In genomic region chr1:108049083-108049819, GRCh38 we compare ENCODE assay signal across 9 cellular contexts.
DNase-seq lines count a peak whose midpoint lies in the region; ATAC-seq and TF ChIP-seq lines count a peak whose summit lies in the region.
"Had no signal": no experiment of that assay in that cellular context is flagged by ENCODE, and none has a peak within 500 bp of the region (broad histone marks: within the 10 kb centered on the region; RNA-seq: fewer than 3 reads in every experiment).

No MANE protein-coding gene starts in this region.

- H3K4me3 ChIP-seq in colonic mucosa, result no peak overlapping the region

- DNase-seq in ACHN (peak; percentile 15), RKO (ENCODE audit: low spot score) (peak; percentile 39), colonic mucosa (no peak), memory B cell (ENCODE audit: low spot score in 2 of 2) (peak in 1 of 2 donors; percentile 5), NCI-H1092 treated with DMSO at 0.1 percent for 48 hours (lab: John Stamatoyannopoulos, UW) (no peak)

- peaks cover 6% of the 10 kb centered on the region for H3K36me3 Mint-ChIP-seq in memory B cell
- H3K36me3 Mint-ChIP-seq: activated naive CD4-positive, alpha-beta T cell treated with anti-CD3 and anti-CD28 coated beads, Interleukin-2, amount 50 U/mL, for 24 hours had no signal

- in situ Hi-C loops in ACHN (cut with HindIII; ENCODE audit: low pct_ligation_motif_present, low pct_unique_long_range_greater_than_20kb, low sequenced_read_pairs), result no loop called here

- H3K4me1 ChIP-seq in colonic mucosa, result no peaks in the 10 kb centered on the region

- H3K4me1 Mint-ChIP-seq in memory B cell, result peaks cover 12% of the 10 kb centered on the region

- H3K4me3 Mint-ChIP-seq in memory B cell, result no peak overlapping the region

- intact Hi-C loops in colonic mucosa (cut with DNase I), result no loop called here

- TF ChIP-seq CTCF in GM12872 (IDR thresholded peaks at IDR 0.05; ENCODE audit: insufficient read depth, low read depth, low read length) (peak; percentile 54; the same call in 2 of the 3 replicates), colonic mucosa (IDR thresholded peaks at IDR 0.05) (peak; percentile 26)

- ATAC-seq in memory B cell (ENCODE audit: low read depth) (peak; percentile 62), GM21423 (IDR thresholded peaks at IDR 0.05; ENCODE audit: unreplicated experiment) (no peak), HG02970 (IDR thresholded peaks at IDR 0.05; ENCODE audit: low FRiP score, unreplicated experiment) (no peak)

- H3K9me3 Mint-ChIP-seq in memory B cell, result no peaks in the 10 kb centered on the region
- H3K9me3 Mint-ChIP-seq: activated naive CD4-positive, alpha-beta T cell treated with anti-CD3 and anti-CD28 coated beads, Interleukin-2, amount 50 U/mL, for 24 hours had no signal

- no peaks in the 10 kb centered on the region for H3K36me3 ChIP-seq in colonic mucosa

- H3K27ac Mint-ChIP-seq in memory B cell, result no peak overlapping the region

- H3K9me3 ChIP-seq in colonic mucosa, result no peaks in the 10 kb centered on the region

- no peaks in the 10 kb centered on the region for H3K27me3 ChIP-seq in colonic mucosa

- no peak overlapping the region for H3K27ac ChIP-seq in colonic mucosa

- H3K9ac ChIP-seq in colonic mucosa (ENCODE audit: low read depth in 2 of 2, low read length in 2 of 2), result no peak overlapping the region

- peaks cover 10% of the 10 kb centered on the region for H3K27me3 Mint-ChIP-seq in memory B cell
- H3K27me3 Mint-ChIP-seq: activated naive CD4-positive, alpha-beta T cell treated with anti-CD3 and anti-CD28 coated beads, Interleukin-2, amount 50 U/mL, for 24 hours had no signal

Comparison
In these comparisons a context has a peak if more than half of its experiments do, and no peak if none do; other contexts are left out.
1. DNase-seq: peak in ACHN (single experiment) and RKO (single experiment); none in colonic mucosa (single experiment) and NCI-H1092 treated with DMSO at 0.1 percent for 48 hours (single experiment).